In the genomic region with DNA sequence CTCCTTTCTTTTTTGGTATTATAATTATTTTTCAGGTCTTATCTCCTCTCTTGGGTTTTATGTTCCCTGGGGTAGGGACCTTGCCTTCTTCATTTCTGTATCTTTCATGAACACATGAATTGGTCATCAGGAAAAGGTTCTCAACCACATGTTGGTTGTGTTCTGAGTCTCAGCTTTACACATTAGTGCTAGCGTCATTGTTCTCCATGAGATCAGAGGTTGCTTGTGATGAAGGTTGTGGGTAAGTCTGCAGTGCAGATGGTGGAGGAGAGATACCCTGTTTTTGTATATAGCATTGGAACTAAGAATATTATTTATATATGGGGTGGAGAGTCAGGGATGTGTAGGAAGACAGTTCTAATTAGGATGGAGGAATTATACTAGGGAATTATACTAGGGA, we compare ENCODE assay signal across 26 cellular contexts. TPM values are rescaled to one million over a fixed set of nuclear protein-coding genes. Genes with fewer than 3 reads are reported as not detected.
"Had no signal": no experiment of that assay in that cellular context is flagged by ENCODE, and none has a peak within 500 bp of the region (broad histone marks: within the 10 kb centered on the region; RNA-seq: fewer than 3 reads in every experiment).

No MANE protein-coding gene starts in this region.

- H3K9me3 ChIP-seq: MG63, SJSA1 had no signal

- H3K27ac ChIP-seq: SJSA1, SK-N-MC had no signal

- H3K4me1 ChIP-seq: SJSA1 had no signal

- H3K36me3 ChIP-seq: MG63, SJSA1 had no signal

- FAIRE-seq: HepG2, RCC 7860 had no signal

- ATAC-seq: HepG2 had no signal

- DNase-seq: IMR-90, Karpas-422, KG1, MG63, NCI-H1092, NCI-H1105 treated with DMSO at 0.1 percent for 48 hours, NCI-H1417 treated with DMSO at 0.1 percent for 48 hours, NCI-H146, NCI-H1694 treated with DMSO at 0.1 percent for 48 hours, NCI-H2029, NCI-H2081 treated with DMSO at 0.1 percent for 48 hours, NCI-H2171, NCI-H226, NCI-H446, NCI-H510A, NCI-H524 treated with DMSO at 0.1 percent for 48 hours, NCI-H69, NCI-H774, Right ventricle myocardium superior, RPMI8226, SIG-M5 had no signal

- H3K4me3 ChIP-seq: MG63, SJSA1, SK-N-MC had no signal

RNA-seq across cellular contexts. Expression of a gene that starts 24.5 kb away (rescaled TPM):
- total RNA-seq: HepG2, HT1080, IMR-90, Right ventricle myocardium superior, SJSA1 had no signal
- polyA plus RNA-seq: HepG2, IMR-90 had no signal
